10 cellular contexts compared by ENCODE assay signal in the genomic region with DNA sequence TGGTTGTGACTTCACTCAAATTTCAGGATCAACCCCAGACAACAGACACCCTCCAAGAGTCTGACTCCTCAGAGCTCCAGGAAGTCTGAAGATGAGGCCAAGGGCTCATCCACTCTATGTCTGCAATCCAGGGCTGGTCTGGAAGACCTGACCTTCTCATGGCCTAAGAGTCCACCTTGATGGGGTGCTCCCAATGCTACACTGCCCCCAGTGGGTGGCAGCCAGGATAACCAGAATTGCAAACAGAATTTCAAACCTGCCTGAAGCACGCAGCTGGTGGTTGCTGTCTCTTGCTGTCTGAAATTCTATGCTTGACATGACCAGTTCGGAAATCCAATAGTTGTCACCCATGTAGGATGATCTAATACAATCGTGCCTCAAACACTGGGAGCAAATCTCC.
DNase-seq lines count a peak whose midpoint lies in the region; ATAC-seq, FAIRE-seq and TF ChIP-seq lines count a peak whose summit lies in the region.
"Had no signal": no experiment of that assay in that cellular context is flagged by ENCODE, and none has a peak within 500 bp of the region (broad histone marks: within the 10 kb centered on the region; RNA-seq: fewer than 3 reads in every experiment).

No MANE protein-coding gene starts in this region.

- H3K27ac ChIP-seq in KMS-11: no peak overlapping the region
- H3K27ac ChIP-seq in K562 (ENCODE audit: extremely low read depth, low read depth, low read length): no peak overlapping the region
- peak overlapping the region; percentile 80 for H3K27ac ChIP-seq in naive thymus-derived CD4-positive, alpha-beta T cell (ENCODE audit: low read depth, low read length)
- H3K27ac ChIP-seq: adrenal gland, SJSA1 had no signal

- TF ChIP-seq EP300 in K562 (IDR thresholded peaks at IDR 0.05; ENCODE audit: low read length): no peak

- H2AFZ ChIP-seq in KMS-11 (ENCODE audit: low read depth) (no peak overlapping the region), K562 (ENCODE audit: low read depth, low read length) (no peak overlapping the region)

- FAIRE-seq in K562 (lab: Jason Lieb, UNC): no peak

- peaks cover 0 to 4% (median 0%) of the 10 kb centered on the region in 11 donors for H3K9me3 Mint-ChIP-seq in naive thymus-derived CD4-positive, alpha-beta T cell

- no peaks in the 10 kb centered on the region for H3K27me3 ChIP-seq in KMS-11 (ENCODE audit: insufficient read depth, low read depth)
- no peaks in the 10 kb centered on the region for H3K27me3 ChIP-seq in K562 (ENCODE audit: control insufficient read depth in 2 of 2, insufficient read depth in 2 of 2, low read length in 2 of 2)
- H3K27me3 ChIP-seq in naive thymus-derived CD4-positive, alpha-beta T cell (ENCODE audit: control insufficient read depth in 2 of 2, insufficient read depth in 2 of 2, low read length in 2 of 2): no peaks in the 10 kb centered on the region
- H3K27me3 ChIP-seq: adrenal gland, SJSA1 had no signal

- intact Hi-C loops in K562 (cut with micrococcal nuclease): no loop called here
- intact Hi-C loops in naive thymus-derived CD4-positive, alpha-beta T cell (cut with micrococcal nuclease): loop anchor here (5.0 kb wide), 3 partner anchors 121 to 771 kb away; a partner anchor contains a TSS

- H3K4me1 ChIP-seq in KMS-11 (ENCODE audit: low read depth, poor library complexity, severe bottlenecking) (no peaks in the 10 kb centered on the region), K562 (replicated peaks in 1 of 2; ENCODE audit: control insufficient read depth in 2 of 2, insufficient read depth in 2 of 2, low read length in 2 of 2) (no peaks in the 10 kb centered on the region)
- peaks cover 41 to 47% of the 10 kb centered on the region in 2 donors for H3K4me1 ChIP-seq in naive thymus-derived CD4-positive, alpha-beta T cell (ENCODE audit: control insufficient read depth in 2 of 2, insufficient read depth in 2 of 2, low read length in 2 of 2)
- H3K4me1 ChIP-seq: adrenal gland, SJSA1 had no signal

- TF ChIP-seq POLR2A in K562 (conservative IDR thresholded peaks at IDR 0.05): no peak

- H3K36me3 ChIP-seq in KMS-11 (ENCODE audit: insufficient read depth) (no peaks in the 10 kb centered on the region), K562 (ENCODE audit: control insufficient read depth, insufficient read depth, low read length) (peaks cover 45% of the 10 kb centered on the region; the same call in 1 of the 3 replicates)
- H3K36me3 ChIP-seq in naive thymus-derived CD4-positive, alpha-beta T cell (ENCODE audit: control insufficient read depth in 2 of 3, insufficient read depth in 3 of 3, low read length in 3 of 3): peaks cover 0 to 33% (median 4%) of the 10 kb centered on the region in 3 experiments
- H3K36me3 ChIP-seq: adrenal gland had no signal

- peaks cover 27 to 67% (median 55%) of the 10 kb centered on the region in 7 donors for H3K4me1 Mint-ChIP-seq in naive thymus-derived CD4-positive, alpha-beta T cell

- H3K4me3 Mint-ChIP-seq in naive thymus-derived CD4-positive, alpha-beta T cell: peak overlapping the region in 4 of 10 donors; percentile 1 to 36 (median 6)

- H3K4me2 ChIP-seq in KMS-11 (no peak overlapping the region), K562 (ENCODE audit: insufficient read depth, low read length) (no peak overlapping the region)

- 46% methylated on average over 3 of the region's 3 CpGs for whole genome bisulfite sequencing in K562 (ENCODE audit: insufficient coverage, low coverage, missing lambda C conversion rate)

- H3K79me2 ChIP-seq in KMS-11 (ENCODE audit: insufficient read depth, low read depth): no peaks in the 10 kb centered on the region
- H3K79me2 ChIP-seq in K562 (ENCODE audit: control insufficient read depth, insufficient read depth, low read length): no peaks in the 10 kb centered on the region

- no TSS peak for BruUV-seq in K562 (replicated peaks; lab: Mats Ljungman, UMichigan)

- H3K9me3 ChIP-seq in K562 (replicated peaks; ENCODE audit: control insufficient read depth, insufficient read depth, low read depth, low read length): no peaks in the 10 kb centered on the region
- H3K9me3 ChIP-seq in naive thymus-derived CD4-positive, alpha-beta T cell (ENCODE audit: control insufficient read depth in 2 of 3, low read length in 3 of 3): no peaks in the 10 kb centered on the region
- H3K9me3 ChIP-seq: adrenal gland, SJSA1 had no signal

- no peaks in the 10 kb centered on the region for H3K27me3 Mint-ChIP-seq in naive thymus-derived CD4-positive, alpha-beta T cell

- H3K4me3 ChIP-seq in KMS-11 (IDR thresholded peaks at IDR 0.05; ENCODE audit: insufficient read depth, low read depth, low read length): no peak overlapping the region
- H3K4me3 ChIP-seq in K562: no peak overlapping the region
- no peak overlapping the region for H3K4me3 ChIP-seq in naive thymus-derived CD4-positive, alpha-beta T cell (ENCODE audit: low read length)
- H3K4me3 ChIP-seq: adrenal gland, SJSA1 had no signal

- TF ChIP-seq RAD21 in K562 (CRISPR knock-in tag; conservative IDR thresholded peaks at IDR 0.05 in 1 of 2, IDR thresholded peaks at IDR 0.05 in 1 of 2): peak in 1 of 2 experiments; percentile 28; a peak in 1 of 4 replicates

- ATAC-seq in K562: peak; percentile 72
- ATAC-seq in naive thymus-derived CD4-positive, alpha-beta T cell: no peak

- DNase-seq in NCI-H748 (lab: John Stamatoyannopoulos, UW; ENCODE audit: unreplicated experiment): peak; percentile 1
- DNase-seq in NCI-H748 treated with DMSO at 0.1 percent for 48 hours (lab: John Stamatoyannopoulos, UW): no peak
- DNase-seq in K562 (ENCODE audit: extremely low read depth in 1 of 4, low spot score in 3 of 4): peak in 3 of 4 experiments; percentile 17 to 50 (median 39)
- no peak for DNase-seq in naive thymus-derived CD4-positive, alpha-beta T cell
- DNase-seq in central memory CD4-positive, alpha-beta T cell: no peak
- no peak for DNase-seq in NCI-H1105 treated with DMSO at 0.1 percent for 48 hours (lab: John Stamatoyannopoulos, UW)
- no peak for DNase-seq in DMS79 (lab: John Stamatoyannopoulos, UW)

- H4K20me1 ChIP-seq in KMS-11 (ENCODE audit: insufficient read depth) (no peaks in the 10 kb centered on the region), K562 (replicated peaks; ENCODE audit: control insufficient read depth, insufficient read depth, low read length) (no peaks in the 10 kb centered on the region)

- peak; percentile 51 for TF ChIP-seq CTCF in KMS-11 (conservative IDR thresholded peaks at IDR 0.05; ENCODE audit: low read depth, low read length)
- TF ChIP-seq CTCF in K562 (IDR thresholded peaks at IDR 0.05 in 2 of 3, conservative IDR thresholded peaks at IDR 0.05 in 1 of 3; ENCODE audit: insufficient read depth in 2 of 3, low read depth in 1 of 3, low read length in 3 of 3): peak; percentile 42 to 44 (median 44)

- in situ Hi-C loops in K562 (cut with MboI): no loop called here

- POLR2A ChIA-PET in K562 (lab: Yijun Ruan, JAX): no interaction called here
- POLR2A ChIA-PET in naive thymus-derived CD4-positive, alpha-beta T cell (lab: Charles Lee): interaction anchor here (1.5 to 4.1 kb wide), 2 partner anchors 13 to 62 kb away, joined by 5 to 21 read pairs; no protein-coding TSS in a partner anchor

- H3K9me1 ChIP-seq in K562 (ENCODE audit: control insufficient read depth, insufficient read depth, low read length): no peaks in the 10 kb centered on the region

- H3K36me3 Mint-ChIP-seq in naive thymus-derived CD4-positive, alpha-beta T cell: peaks cover 7 to 39% (median 22%) of the 10 kb centered on the region in 5 donors

- CTCF ChIA-PET in K562 (lab: Yijun Ruan, JAX; ENCODE audit: low intra/inter-chr PET ratio): no interaction called here
- CTCF ChIA-PET in naive thymus-derived CD4-positive, alpha-beta T cell (lab: Charles Lee): interaction anchor here (0.6 to 2.7 kb wide), 6 partner anchors 321 to 524 kb away, joined by 3 to 13 read pairs (median 3); no protein-coding TSS in a partner anchor

- H3K27ac Mint-ChIP-seq in naive thymus-derived CD4-positive, alpha-beta T cell: peak overlapping the region; percentile 25 to 97 (median 94)

- H3K9ac ChIP-seq in KMS-11: no peak overlapping the region
- H3K9ac ChIP-seq in K562 (ENCODE audit: insufficient read depth in 1 of 2, low read depth in 2 of 2, low read length in 2 of 2): no peak overlapping the region

TF ChIP-seq in K562, 482 proteins besides CTCF, POLR2A, EP300 and RAD21 (continues in another document):
- TF ChIP-seq SAP30 (IDR thresholded peaks at IDR 0.05; ENCODE audit: borderline replicate concordance, insufficient read depth, low read depth, low read length, poor library complexity, severe bottlenecking) (no peak), WHSC1 (IDR thresholded peaks at IDR 0.05; ENCODE audit: low read length) (no peak), DIDO1 (tag; IDR thresholded peaks at IDR 0.05; ENCODE audit: low read depth) (no peak), TCF7 (IDR thresholded peaks at IDR 0.05; ENCODE audit: borderline replicate concordance) (no peak), BDP1 (IDR thresholded peaks at IDR 0.05; ENCODE audit: insufficient read depth, insufficient read length) (no peak), SREBF2 (CRISPR knock-in tag; IDR thresholded peaks at IDR 0.05) (no peak), SMARCC2 (IDR thresholded peaks at IDR 0.05; ENCODE audit: low read depth) (no peak)
- TF ChIP-seq, protein P1, sequence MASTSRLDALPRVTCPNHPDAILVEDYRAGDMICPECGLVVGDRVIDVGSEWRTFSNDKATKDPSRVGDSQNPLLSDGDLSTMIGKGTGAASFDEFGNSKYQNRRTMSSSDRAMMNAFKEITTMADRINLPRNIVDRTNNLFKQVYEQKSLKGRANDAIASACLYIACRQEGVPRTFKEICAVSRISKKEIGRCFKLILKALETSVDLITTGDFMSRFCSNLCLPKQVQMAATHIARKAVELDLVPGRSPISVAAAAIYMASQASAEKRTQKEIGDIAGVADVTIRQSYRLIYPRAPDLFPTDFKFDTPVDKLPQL (IDR thresholded peaks at IDR 0.05; ENCODE audit: extremely low read depth, insufficient read length): no peak
- TF ChIP-seq, protein P2, sequence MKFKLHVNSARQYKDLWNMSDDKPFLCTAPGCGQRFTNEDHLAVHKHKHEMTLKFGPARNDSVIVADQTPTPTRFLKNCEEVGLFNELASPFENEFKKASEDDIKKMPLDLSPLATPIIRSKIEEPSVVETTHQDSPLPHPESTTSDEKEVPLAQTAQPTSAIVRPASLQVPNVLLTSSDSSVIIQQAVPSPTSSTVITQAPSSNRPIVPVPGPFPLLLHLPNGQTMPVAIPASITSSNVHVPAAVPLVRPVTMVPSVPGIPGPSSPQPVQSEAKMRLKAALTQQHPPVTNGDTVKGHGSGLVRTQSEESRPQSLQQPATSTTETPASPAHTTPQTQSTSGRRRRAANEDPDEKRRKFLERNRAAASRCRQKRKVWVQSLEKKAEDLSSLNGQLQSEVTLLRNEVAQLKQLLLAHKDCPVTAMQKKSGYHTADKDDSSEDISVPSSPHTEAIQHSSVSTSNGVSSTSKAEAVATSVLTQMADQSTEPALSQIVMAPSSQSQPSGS (CRISPR knock-in tag; IDR thresholded peaks at IDR 0.05): no peak

Comparison
In these comparisons a context has a peak if more than half of its experiments do, and no peak if none do; other contexts are left out.
1. DNase-seq: peak in NCI-H748 (single experiment) and K562 (3 of 4); none in NCI-H748 treated with DMSO at 0.1 percent for 48 hours (single experiment), naive thymus-derived CD4-positive, alpha-beta T cell (0 of 9), central memory CD4-positive, alpha-beta T cell (single experiment), NCI-H1105 treated with DMSO at 0.1 percent for 48 hours (single experiment) and DMS79 (single experiment).